8 cellular contexts compared by ENCODE assay signal in genomic region chr12:44812062-44812461, GRCh38.
DNase-seq lines count a peak whose midpoint lies in the region; ATAC-seq and TF ChIP-seq lines count a peak whose summit lies in the region.

No MANE protein-coding gene starts in this region.

- TF ChIP-seq CTCF in mesothelial cell of epicardium (IDR thresholded peaks at IDR 0.05; ENCODE audit: unreplicated experiment), result no peak

- in situ Hi-C loops in SK-MEL-5 (cut with HindIII; ENCODE audit: low pct_unique_long_range_greater_than_20kb, low sequenced_read_pairs), result no loop called here

- peaks cover 1% of the 10 kb centered on the region for H3K27me3 Mint-ChIP-seq in mesothelial cell of epicardium (ENCODE audit: low read depth)

- ATAC-seq in GM19328 (IDR thresholded peaks at IDR 0.05; ENCODE audit: unreplicated experiment), result peak; percentile 69
- ATAC-seq in HG02759 (IDR thresholded peaks at IDR 0.05; ENCODE audit: unreplicated experiment), result no peak

- H3K27ac Mint-ChIP-seq in mesothelial cell of epicardium, result no peak overlapping the region

- no peaks in the 10 kb centered on the region for H3K9me3 Mint-ChIP-seq in mesothelial cell of epicardium

- no peak overlapping the region for H3K4me3 Mint-ChIP-seq in mesothelial cell of epicardium

- no peaks in the 10 kb centered on the region for H3K4me1 Mint-ChIP-seq in mesothelial cell of epicardium

- peak; percentile 5 for DNase-seq in ELR (ENCODE audit: low read depth)
- peak; percentile 56 for DNase-seq in SK-MEL-5 (ENCODE audit: low read depth, low spot score)
- DNase-seq in foreskin melanocyte, result peak; percentile 11
- no peak for DNase-seq in mesothelial cell of epicardium (ENCODE audit: low spot score in 2 of 2, unreplicated experiment in 2 of 2)
- no peak for DNase-seq in NCI-H2107 treated with DMSO at 0.1 percent for 48 hours (lab: John Stamatoyannopoulos, UW; ENCODE audit: unreplicated experiment)
- no peak for DNase-seq in NOMO-1 (lab: John Stamatoyannopoulos, UW; ENCODE audit: unreplicated experiment in 2 of 2)

- no peaks in the 10 kb centered on the region for H3K36me3 Mint-ChIP-seq in mesothelial cell of epicardium

Comparison
In these comparisons a context has a peak if more than half of its experiments do, and no peak if none do; other contexts are left out.
1. DNase-seq: peak in ELR (single experiment), SK-MEL-5 (single experiment) and foreskin melanocyte (single experiment); none in mesothelial cell of epicardium (0 of 2), NCI-H2107 treated with DMSO at 0.1 percent for 48 hours (single experiment) and NOMO-1 (0 of 2).